8 cellular contexts compared by ENCODE assay signal in the genomic region with DNA sequence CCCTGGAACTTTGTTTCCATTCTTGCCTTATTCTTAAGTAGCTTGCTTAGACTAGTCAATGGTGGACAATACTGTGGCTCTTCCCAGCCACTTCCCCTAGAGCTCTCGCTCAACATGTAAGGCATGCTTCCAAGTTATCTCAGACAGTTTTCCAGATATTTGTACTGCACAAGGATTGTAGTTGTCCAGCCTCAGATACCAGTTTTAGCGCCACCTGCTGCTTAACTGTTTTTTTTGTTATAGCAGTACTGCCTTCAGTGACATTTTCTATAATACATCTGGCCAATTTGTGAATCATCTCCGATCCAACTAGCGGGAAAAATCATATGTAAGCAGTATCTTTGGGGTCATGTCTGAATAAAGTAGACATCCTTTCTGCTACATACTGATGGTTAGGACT.
DNase-seq lines count a peak whose midpoint lies in the region; ATAC-seq, FAIRE-seq and TF ChIP-seq lines count a peak whose summit lies in the region.

No MANE protein-coding gene starts in this region.

- POLR2A ChIA-PET in A549 (lab: Yijun Ruan, JAX), result no interaction called here
- POLR2A ChIA-PET in naive thymus-derived CD8-positive, alpha-beta T cell (lab: Charles Lee), result no interaction called here

- H3K9me3 ChIP-seq in A549 (no peaks in the 10 kb centered on the region), mesenchymal stem cell (ENCODE audit: control insufficient read depth, low read length) (no peaks in the 10 kb centered on the region)

- H2BK5ac ChIP-seq in mesenchymal stem cell (ENCODE audit: low read depth, low read length, poor library complexity, severe bottlenecking), result no peak overlapping the region

- H3K23ac ChIP-seq in mesenchymal stem cell (ENCODE audit: low read length in 2 of 2), result no peak overlapping the region

- peaks cover 0 to 2% (median 0%) of the 10 kb centered on the region in 4 donors for H3K4me1 Mint-ChIP-seq in naive thymus-derived CD8-positive, alpha-beta T cell

- H3K36me3 ChIP-seq in brain microvascular endothelial cell (replicated peaks) (no peaks in the 10 kb centered on the region), mesenchymal stem cell (ENCODE audit: control insufficient read depth in 1 of 2, insufficient read depth in 2 of 2, low read depth in 1 of 2, low read length in 2 of 2) (no peaks in the 10 kb centered on the region)

- in situ Hi-C loops in brain microvascular endothelial cell (cut with HindIII; ENCODE audit: low pct_ligation_motif_present, low sequenced_read_pairs), result no loop called here

- DNase-seq in A549 (ENCODE audit: low read depth in 1 of 2, low spot score in 1 of 2) (peak in 1 of 2 experiments; percentile 36), GM12864 (ENCODE audit: low read depth) (no peak), Kasumi-1 (lab: John Stamatoyannopoulos, UW) (peak; percentile 5 to 31), brain microvascular endothelial cell (peak; percentile 79), mesenchymal stem cell (peak; percentile 47), activated gamma-delta T cell treated with Interleukin-2 at 50 U/mL for 16 hours (no peak)
- no peak for DNase-seq in naive thymus-derived CD8-positive, alpha-beta T cell

- H3K79me1 ChIP-seq in mesenchymal stem cell (replicated peaks; ENCODE audit: low read length, poor library complexity, severe bottlenecking), result no peaks in the 10 kb centered on the region

- no peak overlapping the region for H3K4me3 Mint-ChIP-seq in naive thymus-derived CD8-positive, alpha-beta T cell

- H2BK15ac ChIP-seq in mesenchymal stem cell (ENCODE audit: low read depth, poor library complexity, severe bottlenecking), result no peak overlapping the region

- H2AK5ac ChIP-seq in mesenchymal stem cell (ENCODE audit: low read length, severe bottlenecking), result no peak overlapping the region

- no peak overlapping the region for H2BK120ac ChIP-seq in mesenchymal stem cell (ENCODE audit: low read depth, low read length)

- H2BK12ac ChIP-seq in mesenchymal stem cell (ENCODE audit: low read length in 2 of 2), result no peak overlapping the region

- no peak overlapping the region for H4K91ac ChIP-seq in mesenchymal stem cell (ENCODE audit: low read length)

- no peak overlapping the region for H3K4me3 ChIP-seq in A549
- H3K4me3 ChIP-seq in GM12864 (ENCODE audit: low read depth, low read length), result no peak overlapping the region
- H3K4me3 ChIP-seq in brain microvascular endothelial cell (ENCODE audit: low read depth, low read length), result no peak overlapping the region
- no peak overlapping the region for H3K4me3 ChIP-seq in mesenchymal stem cell (ENCODE audit: insufficient read depth in 1 of 2, low read depth in 1 of 2, low read length in 2 of 2)

- H3K27ac ChIP-seq in A549, result no peak overlapping the region
- no peak overlapping the region for H3K27ac ChIP-seq in brain microvascular endothelial cell
- no peak overlapping the region for H3K27ac ChIP-seq in mesenchymal stem cell (ENCODE audit: low read length, poor library complexity, severe bottlenecking)

- peaks cover 0 to 6% (median 0%) of the 10 kb centered on the region in 9 donors for H3K9me3 Mint-ChIP-seq in naive thymus-derived CD8-positive, alpha-beta T cell

- H3K18ac ChIP-seq in mesenchymal stem cell (ENCODE audit: low read depth in 1 of 2, low read length in 2 of 2), result no peak overlapping the region

- H3K27me3 Mint-ChIP-seq in naive thymus-derived CD8-positive, alpha-beta T cell, result no peaks in the 10 kb centered on the region

- TF ChIP-seq EP300 in A549 (IDR thresholded peaks at IDR 0.05), result no peak

- H3K27me3 ChIP-seq in brain microvascular endothelial cell (replicated peaks), result no peaks in the 10 kb centered on the region
- no peaks in the 10 kb centered on the region for H3K27me3 ChIP-seq in mesenchymal stem cell (ENCODE audit: control insufficient read depth in 1 of 2, insufficient read depth in 1 of 2, low read length in 2 of 2)

- H3K36me3 Mint-ChIP-seq in naive thymus-derived CD8-positive, alpha-beta T cell, result no peaks in the 10 kb centered on the region

- TF ChIP-seq RAD21 in A549 (conservative IDR thresholded peaks at IDR 0.05 in 1 of 2, IDR thresholded peaks at IDR 0.05 in 1 of 2), result peak; percentile 40 to 43; a peak in 3 of 5 replicates

- no peak overlapping the region for H2AFZ ChIP-seq in mesenchymal stem cell (ENCODE audit: low read depth, low read length)

- no peak overlapping the region for H3K14ac ChIP-seq in mesenchymal stem cell (ENCODE audit: low read length in 2 of 2)

- CTCF ChIA-PET in A549 (lab: Yijun Ruan, JAX), result interaction anchor here (0.6 to 1.6 kb wide), 10 partner anchors 10 to 637 kb away, joined by 3 to 6 read pairs (median 3); no protein-coding TSS in a partner anchor

- no peak overlapping the region for H3K27ac Mint-ChIP-seq in naive thymus-derived CD8-positive, alpha-beta T cell

- no peak for FAIRE-seq in A549 (lab: Jason Lieb, UNC)

- TF ChIP-seq CTCF in A549 (IDR thresholded peaks at IDR 0.05) (peak; percentile 35; the same call in 2 of the 3 replicates), GM12864 (IDR thresholded peaks at IDR 0.05; ENCODE audit: low read depth, low read length, missing control alignments) (peak; percentile 54), brain microvascular endothelial cell (IDR thresholded peaks at IDR 0.05; ENCODE audit: low read depth, low read length, missing control alignments) (peak; percentile 65)

- ATAC-seq in A549, result peak; percentile 78 to 82; a peak in 5 of 6 replicates
- no peak for ATAC-seq in HG03280 (IDR thresholded peaks at IDR 0.05; ENCODE audit: unreplicated experiment)
- ATAC-seq in naive thymus-derived CD8-positive, alpha-beta T cell, result no peak

- no peak overlapping the region for H4K8ac ChIP-seq in mesenchymal stem cell (ENCODE audit: low read length)

- H3K4ac ChIP-seq in mesenchymal stem cell (ENCODE audit: low read depth in 1 of 2, low read length in 2 of 2), result no peak overlapping the region

- peak overlapping the region; percentile 33; the same call in 2 of the 3 replicates for H3K4me2 ChIP-seq in A549
- no peak overlapping the region for H3K4me2 ChIP-seq in mesenchymal stem cell (ENCODE audit: low read length, poor library complexity, severe bottlenecking)

- no peaks in the 10 kb centered on the region for H3K4me1 ChIP-seq in A549
- H3K4me1 ChIP-seq in mesenchymal stem cell (ENCODE audit: control insufficient read depth, insufficient read depth, low read depth, low read length), result peaks cover 2% of the 10 kb centered on the region

- no peak for TF ChIP-seq POLR2A in A549 (IDR thresholded peaks at IDR 0.05; ENCODE audit: low read length)

- 3% methylated on average over 4 of the region's 4 CpGs for WGBS in A549 (ENCODE audit: missing lambda C conversion rate)
- 61% methylated on average over 4 of the region's 4 CpGs for WGBS in mesenchymal stem cell

- H3K9ac ChIP-seq in mesenchymal stem cell (ENCODE audit: low read length), result no peak overlapping the region

TF ChIP-seq in A549, 52 proteins besides CTCF, POLR2A, EP300 and RAD21:
- peak; percentile 54; the same call in 1 of the 3 replicates for TF ChIP-seq SMC3 (IDR thresholded peaks at IDR 0.05)
- no peak for TF ChIP-seq POLR2AphosphoS2 (conservative IDR thresholded peaks at IDR 0.05; ENCODE audit: low read length)

Comparison
In these comparisons a context has a peak if more than half of its experiments do, and no peak if none do; other contexts are left out.
1. ATAC-seq: peak in A549 (2 of 2); none in HG03280 (single experiment) and naive thymus-derived CD8-positive, alpha-beta T cell (0 of 2).
2. DNase-seq: peak in Kasumi-1 (2 of 2), brain microvascular endothelial cell (single experiment) and mesenchymal stem cell (single experiment); none in GM12864 (single experiment), naive thymus-derived CD8-positive, alpha-beta T cell (0 of 10) and activated gamma-delta T cell treated with Interleukin-2 at 50 U/mL for 16 hours (single experiment).
3. Peak in every context shown above with its lines, with median percentiles within 50 percentile points of each other: CTCF ChIP-seq.